ENCODE assay signal across 22 cellular contexts in genomic region chr15:89936793-89937265, GRCh38. TPM values are rescaled to one million over a fixed set of nuclear protein-coding genes. Genes with fewer than 3 reads are reported as not detected.
DNase-seq lines count a peak whose midpoint lies in the region; ATAC-seq and TF ChIP-seq lines count a peak whose summit lies in the region.
"Had no signal": no experiment of that assay in that cellular context is flagged by ENCODE, and none has a peak within 500 bp of the region (broad histone marks: within the 10 kb centered on the region; RNA-seq: fewer than 3 reads in every experiment).

No MANE protein-coding gene starts in this region.

- no peak overlapping the region for H3K4me3 Mint-ChIP-seq in CD8-positive, alpha-beta T cell
- H3K4me3 Mint-ChIP-seq in activated T-helper 2 cell treated with anti-CD3 and anti-CD28 coated beads, Interferon-gamma antibody, Interleukin-2, Interleukin-4, amounts not matched to agents 10 μg/mL and 5 μg/mL and 100 μg/mL, durations not matched to agents 14 hours and 24 hours and 36 hours (ENCODE audit: low read depth) = no peak overlapping the region
- H3K4me3 Mint-ChIP-seq in natural killer cell treated with Interleukin-12 subunit alpha and Interleukin-12 subunit beta and Interleukin-15 and Interleukin-18, amount 100 ng/mL, for 72 hours = peak overlapping the region; percentile 38

- no peak overlapping the region for H3K4me3 ChIP-seq in CD8-positive, alpha-beta T cell (ENCODE audit: low read depth, low read length)
- H3K4me3 ChIP-seq in PC-3 (ENCODE audit: low read length) = peak overlapping the region; percentile 56
- H3K4me3 ChIP-seq: A549 had no signal

- H3K27me3 Mint-ChIP-seq in CD8-positive, alpha-beta T cell (ENCODE audit: low read depth) = peaks cover 7% of the 10 kb centered on the region
- peaks cover 4% of the 10 kb centered on the region for H3K27me3 Mint-ChIP-seq in activated T-helper 2 cell treated with anti-CD3 and anti-CD28 coated beads, Interferon-gamma antibody, Interleukin-2, Interleukin-4, amounts not matched to agents 10 μg/mL and 5 μg/mL and 100 μg/mL, durations not matched to agents 14 hours and 24 hours and 36 hours (ENCODE audit: low read depth)
- no peaks in the 10 kb centered on the region for H3K27me3 Mint-ChIP-seq in natural killer cell treated with Interleukin-12 subunit alpha and Interleukin-12 subunit beta and Interleukin-15 and Interleukin-18, amount 100 ng/mL, for 72 hours

- H3K4me2 ChIP-seq in PC-3 (ENCODE audit: low read length) = peak overlapping the region; percentile 78
- H3K4me2 ChIP-seq: A549, SK-N-SH had no signal

- H3K79me2 ChIP-seq in PC-3 (ENCODE audit: low read length) = no peaks in the 10 kb centered on the region

- H3K27me3 ChIP-seq in CD8-positive, alpha-beta T cell (ENCODE audit: insufficient read depth, low read length) = no peaks in the 10 kb centered on the region
- no peaks in the 10 kb centered on the region for H3K27me3 ChIP-seq in PC-3 (ENCODE audit: low read length)

- H4K20me1 ChIP-seq in PC-3 (ENCODE audit: low read length) = no peaks in the 10 kb centered on the region

- peak in 2 of 7 experiments; percentile 3 to 22 for DNase-seq in CD8-positive, alpha-beta T cell
- peak; percentile 60 for DNase-seq in PC-3
- no peak for DNase-seq in activated T-helper 2 cell treated with anti-CD3 and anti-CD28 coated beads, Interferon-gamma antibody, Interleukin-2, Interleukin-4, amounts not matched to agents 10 μg/mL and 5 μg/mL and 100 μg/mL, durations not matched to agents 14 hours and 24 hours and 36 hours (ENCODE audit: low spot score)
- peak; percentile 61 for DNase-seq in natural killer cell treated with Interleukin-12 subunit alpha and Interleukin-12 subunit beta and Interleukin-15 and Interleukin-18, amount 100 ng/mL, for 72 hours (ENCODE audit: low spot score)
- no peak for DNase-seq in Right ventricle myocardium inferior (ENCODE audit: missing footprints)
- DNase-seq in activated effector memory CD4-positive, alpha-beta T cell treated with anti-CD3 and anti-CD28 coated beads, Interleukin-2, amount 50 U/mL, for 16 hours = no peak
- no peak for DNase-seq in activated T-cell treated with anti-CD3 and anti-CD28 coated beads for 4 hours
- DNase-seq: DMS 273 treated with DMSO at 0.1 percent for 48 hours, DMS79, EL, HCEC 1CT, NCI-H1048, NCI-H1417 treated with DMSO at 0.1 percent for 48 hours, NCI-H1694 treated with DMSO at 0.1 percent for 48 hours, NCI-H2081, NCI-H2227 treated with DMSO at 0.1 percent for 48 hours, NCI-H526 treated with DMSO at 0.1 percent for 48 hours, SK-N-SH had no signal

- no TSS peak for BruUV-seq in PC-3 (replicated peaks; lab: Mats Ljungman, UMichigan)

- H3K36me3 Mint-ChIP-seq in CD8-positive, alpha-beta T cell = no peaks in the 10 kb centered on the region
- H3K36me3 Mint-ChIP-seq in activated T-helper 2 cell treated with anti-CD3 and anti-CD28 coated beads, Interferon-gamma antibody, Interleukin-2, Interleukin-4, amounts not matched to agents 10 μg/mL and 5 μg/mL and 100 μg/mL, durations not matched to agents 14 hours and 24 hours and 36 hours (ENCODE audit: low read depth) = no peaks in the 10 kb centered on the region
- no peaks in the 10 kb centered on the region for H3K36me3 Mint-ChIP-seq in natural killer cell treated with Interleukin-12 subunit alpha and Interleukin-12 subunit beta and Interleukin-15 and Interleukin-18, amount 100 ng/mL, for 72 hours
- H3K36me3 Mint-ChIP-seq: CD8-positive, alpha-beta memory T cell had no signal

- no peak for ATAC-seq in CD8-positive, alpha-beta T cell
- ATAC-seq in PC-3 (peak; percentile 65), Right ventricle myocardium inferior (no peak)
- ATAC-seq in natural killer cell treated with Interleukin-12 subunit alpha and Interleukin-12 subunit beta and Interleukin-15 and Interleukin-18, amount 100 ng/mL, for 72 hours = peak; percentile 46 to 52
- no peak for ATAC-seq in activated CD4-positive, CD25-positive, alpha-beta regulatory T cell treated with anti-CD3 and anti-CD28 coated beads, Interleukin-2, amount 50 U/mL, for 24 hours

- H3K9ac ChIP-seq in PC-3 (ENCODE audit: low read length) = peak overlapping the region; percentile 40
- H3K9ac ChIP-seq: SK-N-SH had no signal

- peak overlapping the region; percentile 8; the same call in 1 of the 2 replicates for H2AFZ ChIP-seq in PC-3 (ENCODE audit: low read length)

- no peaks in the 10 kb centered on the region for H3K9me3 ChIP-seq in CD8-positive, alpha-beta T cell (ENCODE audit: low read length)
- no peaks in the 10 kb centered on the region for H3K9me3 ChIP-seq in PC-3 (ENCODE audit: low read length)
- H3K9me3 ChIP-seq: A549, SK-N-SH had no signal

- intact Hi-C loops in CD8-positive, alpha-beta T cell (cut with DNase I, micrococcal nuclease) = no loop called here
- intact Hi-C loops in PC-3 (cut with micrococcal nuclease) (no loop called here), Right ventricle myocardium inferior (cut with DNase I) (no loop called here)
- intact Hi-C loops in activated T-helper 2 cell treated with anti-CD3 and anti-CD28 coated beads, Interferon-gamma antibody, Interleukin-2, Interleukin-4, amounts not matched to agents 10 μg/mL and 5 μg/mL and 100 μg/mL, durations not matched to agents 14 hours and 24 hours and 36 hours (cut with micrococcal nuclease) = no loop called here

- H3K4me1 ChIP-seq in CD8-positive, alpha-beta T cell (ENCODE audit: insufficient read depth, low read length) = peaks cover 17% of the 10 kb centered on the region
- peaks cover 17% of the 10 kb centered on the region for H3K4me1 ChIP-seq in PC-3 (ENCODE audit: insufficient read depth, low read length)
- H3K4me1 ChIP-seq: A549 had no signal

- peaks cover 15% of the 10 kb centered on the region for H3K4me1 Mint-ChIP-seq in CD8-positive, alpha-beta T cell (ENCODE audit: low read depth)
- H3K4me1 Mint-ChIP-seq in activated T-helper 2 cell treated with anti-CD3 and anti-CD28 coated beads, Interferon-gamma antibody, Interleukin-2, Interleukin-4, amounts not matched to agents 10 μg/mL and 5 μg/mL and 100 μg/mL, durations not matched to agents 14 hours and 24 hours and 36 hours (ENCODE audit: low read depth) = peaks cover 24% of the 10 kb centered on the region
- H3K4me1 Mint-ChIP-seq in natural killer cell treated with Interleukin-12 subunit alpha and Interleukin-12 subunit beta and Interleukin-15 and Interleukin-18, amount 100 ng/mL, for 72 hours (ENCODE audit: low read depth in 2 of 2) = peaks cover 26 to 30% of the 10 kb centered on the region in 2 donors

- H3K27ac Mint-ChIP-seq in CD8-positive, alpha-beta T cell = peak overlapping the region; percentile 25
- peak overlapping the region; percentile 35 for H3K27ac Mint-ChIP-seq in activated T-helper 2 cell treated with anti-CD3 and anti-CD28 coated beads, Interferon-gamma antibody, Interleukin-2, Interleukin-4, amounts not matched to agents 10 μg/mL and 5 μg/mL and 100 μg/mL, durations not matched to agents 14 hours and 24 hours and 36 hours
- H3K27ac Mint-ChIP-seq in natural killer cell treated with Interleukin-12 subunit alpha and Interleukin-12 subunit beta and Interleukin-15 and Interleukin-18, amount 100 ng/mL, for 72 hours = peak overlapping the region; percentile 5 to 12

- CTCF ChIA-PET in CD8-positive, alpha-beta T cell (lab: Charles Lee) = interaction anchor here (0.5 to 1.5 kb wide), 2 partner anchors 9 to 137 kb away, joined by 3 read pairs; no protein-coding TSS in a partner anchor
- CTCF ChIA-PET in PC-3 (lab: Charles Lee) = no interaction called here

- POLR2A ChIA-PET in CD8-positive, alpha-beta T cell (lab: Charles Lee) = no interaction called here
- POLR2A ChIA-PET in PC-3 (lab: Charles Lee; ENCODE audit: unreplicated experiment) = no interaction called here

- H3K9me2 ChIP-seq in PC-3 (replicated peaks; ENCODE audit: low read length) = no peaks in the 10 kb centered on the region
- H3K9me2 ChIP-seq: SK-N-SH had no signal

- no peak overlapping the region for H3K27ac ChIP-seq in CD8-positive, alpha-beta T cell (ENCODE audit: low read depth, low read length)
- H3K27ac ChIP-seq in PC-3 (ENCODE audit: low read length) = peak overlapping the region; percentile 94
- H3K27ac ChIP-seq: A549, C4-2B had no signal

- no peaks in the 10 kb centered on the region for H3F3A ChIP-seq in PC-3 (ENCODE audit: low read length, unreplicated experiment)

- no peaks in the 10 kb centered on the region for H3K36me3 ChIP-seq in CD8-positive, alpha-beta T cell (ENCODE audit: insufficient read depth, low read length)
- H3K36me3 ChIP-seq in PC-3 (ENCODE audit: low read depth, low read length) = no peaks in the 10 kb centered on the region

- no peaks in the 10 kb centered on the region for H3K9me3 Mint-ChIP-seq in CD8-positive, alpha-beta T cell
- H3K9me3 Mint-ChIP-seq in activated T-helper 2 cell treated with anti-CD3 and anti-CD28 coated beads, Interferon-gamma antibody, Interleukin-2, Interleukin-4, amounts not matched to agents 10 μg/mL and 5 μg/mL and 100 μg/mL, durations not matched to agents 14 hours and 24 hours and 36 hours = no peaks in the 10 kb centered on the region
- no peaks in the 10 kb centered on the region for H3K9me3 Mint-ChIP-seq in natural killer cell treated with Interleukin-12 subunit alpha and Interleukin-12 subunit beta and Interleukin-15 and Interleukin-18, amount 100 ng/mL, for 72 hours
- H3K9me3 Mint-ChIP-seq: CD8-positive, alpha-beta memory T cell had no signal

- no peak for TF ChIP-seq CTCF in CD8-positive, alpha-beta T cell (IDR thresholded peaks at IDR 0.05)
- TF ChIP-seq CTCF in PC-3 (conservative IDR thresholded peaks at IDR 0.05; ENCODE audit: low read depth, low read length) = no peak

RNA-seq across cellular contexts. Expression of gene ARPIN, which starts 24.1 kb away (rescaled TPM):
- not detected for total RNA-seq in CD8-positive, alpha-beta T cell
- total RNA-seq in PC-3 (2014; rRNA removed) (4.5 and 8.0 TPM in 2 replicates), Right ventricle myocardium inferior (12.0 TPM)
- total RNA-seq in activated T-helper 2 cell treated with anti-CD3 and anti-CD28 coated beads, Interferon-gamma antibody, Interleukin-2, Interleukin-4, amounts not matched to agents 10 μg/mL and 5 μg/mL and 100 μg/mL, durations not matched to agents 14 hours and 24 hours and 36 hours = not detected in 2 replicates
- not detected for total RNA-seq in natural killer cell treated with Interleukin-12 subunit alpha and Interleukin-12 subunit beta and Interleukin-15 and Interleukin-18, amount 100 ng/mL, for 72 hours

RNA-seq across cellular contexts. Expression of gene AP3S2, which starts 43.0 kb away (rescaled TPM):
- total RNA-seq in CD8-positive, alpha-beta T cell = 10 to 100 TPM; 14.2 to 16.0 TPM
- total RNA-seq in PC-3 (2014; rRNA removed) (18.8 and 19.4 TPM in 2 replicates), Right ventricle myocardium inferior (46.9 TPM)
- 20.6 and 24.6 TPM in 2 replicates for total RNA-seq in activated T-helper 2 cell treated with anti-CD3 and anti-CD28 coated beads, Interferon-gamma antibody, Interleukin-2, Interleukin-4, amounts not matched to agents 10 μg/mL and 5 μg/mL and 100 μg/mL, durations not matched to agents 14 hours and 24 hours and 36 hours
- 10 to 100 TPM; 29.0 to 34.4 TPM for total RNA-seq in natural killer cell treated with Interleukin-12 subunit alpha and Interleukin-12 subunit beta and Interleukin-15 and Interleukin-18, amount 100 ng/mL, for 72 hours

Comparison
In these comparisons a context has a peak if more than half of its experiments do, and no peak if none do; other contexts are left out.
1. ATAC-seq: peak in PC-3 (single experiment) and natural killer cell treated with Interleukin-12 subunit alpha and Interleukin-12 subunit beta and Interleukin-15 and Interleukin-18, amount 100 ng/mL, for 72 hours (2 of 2); none in CD8-positive, alpha-beta T cell (single experiment), Right ventricle myocardium inferior (single experiment) and activated CD4-positive, CD25-positive, alpha-beta regulatory T cell treated with anti-CD3 and anti-CD28 coated beads, Interleukin-2, amount 50 U/mL, for 24 hours (0 of 2).
2. DNase-seq: peak in PC-3 (single experiment) and natural killer cell treated with Interleukin-12 subunit alpha and Interleukin-12 subunit beta and Interleukin-15 and Interleukin-18, amount 100 ng/mL, for 72 hours (single experiment); none in activated T-helper 2 cell treated with anti-CD3 and anti-CD28 coated beads, Interferon-gamma antibody, Interleukin-2, Interleukin-4, amounts not matched to agents 10 μg/mL and 5 μg/mL and 100 μg/mL, durations not matched to agents 14 hours and 24 hours and 36 hours (single experiment), Right ventricle myocardium inferior (single experiment), activated effector memory CD4-positive, alpha-beta T cell treated with anti-CD3 and anti-CD28 coated beads, Interleukin-2, amount 50 U/mL, for 16 hours (single experiment) and activated T-cell treated with anti-CD3 and anti-CD28 coated beads for 4 hours (single experiment).
3. Peak in every context shown above with its lines, with median percentiles within 50 percentile points of each other: H3K27ac Mint-ChIP-seq.